ENCODE assay signal across 33 cellular contexts in genomic region chr7:27215356-27215755, GRCh38. TPM values are rescaled to one million over a fixed set of nuclear protein-coding genes. Genes with fewer than 3 reads are reported as not detected.
"Had no signal": no experiment of that assay in that cellular context is flagged by ENCODE, and none has a peak within 500 bp of the region (broad histone marks: within the 10 kb centered on the region; RNA-seq: fewer than 3 reads in every experiment).

No MANE protein-coding gene starts in this region.

- ATAC-seq: activated naive CD8-positive, alpha-beta T cell treated with anti-CD3 and anti-CD28 coated beads, Interleukin-2, amount 50 U/mL, for 24 hours; activated T-helper 17 cell treated with anti-CD3 and anti-CD28 coated beads, Interleukin-2, amount 50 U/mL, for 72 hours; body of pancreas; gastroesophageal sphincter had no signal

- H3K4me3 Mint-ChIP-seq: activated CD4-positive, alpha-beta memory T cell treated with anti-CD3 and anti-CD28 coated beads, Interleukin-2, amount 10 ng/mL, durations not matched to agents 7 days and 5 days; activated CD4-positive, alpha-beta T cell treated with anti-CD3 and anti-CD28 coated beads, Interleukin-2, amount 10 ng/mL, durations not matched to agents 7 days and 5 days; activated naive CD4-positive, alpha-beta T cell treated with anti-CD3 and anti-CD28 coated beads for 36 hours; activated naive CD4-positive, alpha-beta T cell treated with anti-CD3 and anti-CD28 coated beads, Interleukin-2, amount 50 U/mL, for 24 hours; activated naive CD8-positive, alpha-beta T cell treated with anti-CD3 and anti-CD28 coated beads for 36 hours; activated naive CD8-positive, alpha-beta T cell treated with anti-CD3 and anti-CD28 coated beads, Interleukin-2, amount 50 U/mL, for 24 hours; activated T-cell treated with anti-CD3 and anti-CD28 coated beads, Interleukin-2, amount 50 U/mL, for 24 hours; activated T-helper 17 cell treated with anti-CD3 and anti-CD28 coated beads, Interleukin-2, amount 50 U/mL, for 72 hours; WTC11 had no signal

- H3K27ac ChIP-seq: adrenal gland, body of pancreas, colonic mucosa, esophagus muscularis mucosa, gastroesophageal sphincter, VCaP had no signal

- H3K9me3 Mint-ChIP-seq: activated CD4-positive, alpha-beta memory T cell treated with anti-CD3 and anti-CD28 coated beads, Interleukin-2, amount 10 ng/mL, durations not matched to agents 7 days and 5 days; activated CD4-positive, alpha-beta T cell treated with anti-CD3 and anti-CD28 coated beads, Interleukin-2, amount 10 ng/mL, durations not matched to agents 7 days and 5 days; activated naive CD4-positive, alpha-beta T cell treated with anti-CD3 and anti-CD28 coated beads for 36 hours; activated naive CD4-positive, alpha-beta T cell treated with anti-CD3 and anti-CD28 coated beads, Interleukin-2, amount 50 U/mL, for 24 hours; activated naive CD8-positive, alpha-beta T cell treated with anti-CD3 and anti-CD28 coated beads for 36 hours; activated naive CD8-positive, alpha-beta T cell treated with anti-CD3 and anti-CD28 coated beads, Interleukin-2, amount 50 U/mL, for 24 hours; activated T-cell treated with anti-CD3 and anti-CD28 coated beads, Interleukin-2, amount 50 U/mL, for 24 hours; activated T-helper 17 cell treated with anti-CD3 and anti-CD28 coated beads, Interleukin-2, amount 50 U/mL, for 72 hours; WTC11 had no signal

- DNase-seq: activated CD4-positive, alpha-beta memory T cell treated with anti-CD3 and anti-CD28 coated beads, Interleukin-2, amount 10 ng/mL, durations not matched to agents 7 days and 5 days; activated CD4-positive, alpha-beta T cell treated with anti-CD3 and anti-CD28 coated beads for 1 hour; activated CD4-positive, alpha-beta T cell treated with anti-CD3 and anti-CD28 coated beads for 4 hours; activated CD4-positive, alpha-beta T cell treated with anti-CD3 and anti-CD28 coated beads, Interleukin-2, amount 10 ng/mL, durations not matched to agents 7 days and 5 days; activated CD4-positive, alpha-beta T cell treated with anti-CD3 and anti-CD28 coated beads, Interleukin-2, amount 50 U/mL, for 4 hours; activated CD8-positive, alpha-beta memory T cell treated with anti-CD3 and anti-CD28 coated beads, Interleukin-2, amount 50 U/mL, for 48 hours; activated effector memory CD4-positive, alpha-beta T cell treated with Interleukin-2 at 50 U/mL for 16 hours; activated naive CD4-positive, alpha-beta T cell treated with anti-CD3 and anti-CD28 coated beads for 36 hours; activated naive CD8-positive, alpha-beta T cell treated with anti-CD3 and anti-CD28 coated beads for 36 hours; activated naive CD8-positive, alpha-beta T cell treated with anti-CD3 and anti-CD28 coated beads, Interleukin-2, amount 50 U/mL, for 24 hours; activated T-cell treated with anti-CD3 and anti-CD28 coated beads for 4 hours; activated T-cell treated with anti-CD3 and anti-CD28 coated beads, Interleukin-2, amount 50 U/mL, for 24 hours; adrenal gland; amygdala; body of pancreas; caudate nucleus; colonic mucosa; effector CD8-positive, alpha-beta T cell; erythroblast; foreskin melanocyte; T-helper 2 cell had no signal

- H3K4me3 ChIP-seq: adrenal gland, body of pancreas, colonic mucosa, esophagus muscularis mucosa, gastroesophageal sphincter had no signal

- H3K27ac Mint-ChIP-seq: activated CD4-positive, alpha-beta memory T cell treated with anti-CD3 and anti-CD28 coated beads, Interleukin-2, amount 10 ng/mL, durations not matched to agents 7 days and 5 days; activated CD4-positive, alpha-beta T cell treated with anti-CD3 and anti-CD28 coated beads, Interleukin-2, amount 10 ng/mL, durations not matched to agents 7 days and 5 days; activated naive CD4-positive, alpha-beta T cell treated with anti-CD3 and anti-CD28 coated beads for 36 hours; activated naive CD8-positive, alpha-beta T cell treated with anti-CD3 and anti-CD28 coated beads for 36 hours; activated naive CD8-positive, alpha-beta T cell treated with anti-CD3 and anti-CD28 coated beads, Interleukin-2, amount 50 U/mL, for 24 hours; activated T-cell treated with anti-CD3 and anti-CD28 coated beads, Interleukin-2, amount 50 U/mL, for 24 hours; activated T-helper 17 cell treated with anti-CD3 and anti-CD28 coated beads, Interleukin-2, amount 50 U/mL, for 72 hours; WTC11 had no signal

- H3K4me1 Mint-ChIP-seq: activated CD4-positive, alpha-beta memory T cell treated with anti-CD3 and anti-CD28 coated beads, Interleukin-2, amount 10 ng/mL, durations not matched to agents 7 days and 5 days; activated T-helper 17 cell treated with anti-CD3 and anti-CD28 coated beads, Interleukin-2, amount 50 U/mL, for 72 hours had no signal

- H3K9me3 ChIP-seq: adrenal gland, body of pancreas, colonic mucosa, esophagus muscularis mucosa, gastroesophageal sphincter had no signal

- H3K36me3 Mint-ChIP-seq: activated naive CD4-positive, alpha-beta T cell treated with anti-CD3 and anti-CD28 coated beads, Interleukin-2, amount 50 U/mL, for 24 hours; activated naive CD8-positive, alpha-beta T cell treated with anti-CD3 and anti-CD28 coated beads for 36 hours; WTC11 had no signal

- H3K36me3 ChIP-seq: adrenal gland, colonic mucosa, esophagus muscularis mucosa, gastroesophageal sphincter had no signal

RNA-seq across cellular contexts. Expression of gene HOXA13, which starts 15.5 kb away (rescaled TPM):
- total RNA-seq: activated CD4-positive, alpha-beta memory T cell treated with anti-CD3 and anti-CD28 coated beads, Interleukin-2, amount 10 ng/mL, durations not matched to agents 7 days and 5 days; activated CD4-positive, alpha-beta T cell treated with anti-CD3 and anti-CD28 coated beads, Interleukin-2, amount 10 ng/mL, durations not matched to agents 7 days and 5 days; activated naive CD4-positive, alpha-beta T cell treated with anti-CD3 and anti-CD28 coated beads for 36 hours; activated naive CD8-positive, alpha-beta T cell treated with anti-CD3 and anti-CD28 coated beads for 36 hours; activated T-helper 17 cell treated with anti-CD3 and anti-CD28 coated beads, Interleukin-2, amount 50 U/mL, for 72 hours; aorta; body of pancreas; dermis microvascular lymphatic vessel endothelial cell; esophagus muscularis mucosa; fibroblast of lung; glomerular endothelial cell; T-helper 1 cell treated with Interleukin-12 subunit alpha and Interleukin-12 subunit beta and Interleukin-4 antibody, amounts not matched to agents 30 ng/mL and 1 ng/mL, for 36 hours; WTC11 had no signal
- polyA plus RNA-seq: fibroblast of lung had no signal

RNA-seq across cellular contexts. Expression of gene EVX1, which starts 27.2 kb away (rescaled TPM):
- total RNA-seq: activated CD4-positive, alpha-beta memory T cell treated with anti-CD3 and anti-CD28 coated beads, Interleukin-2, amount 10 ng/mL, durations not matched to agents 7 days and 5 days; activated CD4-positive, alpha-beta T cell treated with anti-CD3 and anti-CD28 coated beads, Interleukin-2, amount 10 ng/mL, durations not matched to agents 7 days and 5 days; activated naive CD4-positive, alpha-beta T cell treated with anti-CD3 and anti-CD28 coated beads for 36 hours; activated naive CD8-positive, alpha-beta T cell treated with anti-CD3 and anti-CD28 coated beads for 36 hours; activated T-helper 17 cell treated with anti-CD3 and anti-CD28 coated beads, Interleukin-2, amount 50 U/mL, for 72 hours; aorta; body of pancreas; dermis microvascular lymphatic vessel endothelial cell; esophagus muscularis mucosa; fibroblast of lung; fibroblast of villous mesenchyme; gastroesophageal sphincter; glomerular endothelial cell; T-helper 1 cell treated with Interleukin-12 subunit alpha and Interleukin-12 subunit beta and Interleukin-4 antibody, amounts not matched to agents 30 ng/mL and 1 ng/mL, for 36 hours; WTC11 had no signal
- polyA plus RNA-seq: aorta, fibroblast of lung had no signal

RNA-seq across cellular contexts. Expression of gene HOXA11, which starts 30.3 kb away (rescaled TPM):
- total RNA-seq: activated CD4-positive, alpha-beta memory T cell treated with anti-CD3 and anti-CD28 coated beads, Interleukin-2, amount 10 ng/mL, durations not matched to agents 7 days and 5 days; activated CD4-positive, alpha-beta T cell treated with anti-CD3 and anti-CD28 coated beads, Interleukin-2, amount 10 ng/mL, durations not matched to agents 7 days and 5 days; activated naive CD4-positive, alpha-beta T cell treated with anti-CD3 and anti-CD28 coated beads for 36 hours; activated T-helper 17 cell treated with anti-CD3 and anti-CD28 coated beads, Interleukin-2, amount 50 U/mL, for 72 hours; body of pancreas; esophagus muscularis mucosa; fibroblast of lung; T-helper 1 cell treated with Interleukin-12 subunit alpha and Interleukin-12 subunit beta and Interleukin-4 antibody, amounts not matched to agents 30 ng/mL and 1 ng/mL, for 36 hours; WTC11 had no signal

RNA-seq across cellular contexts. Expression of gene HOXA10, which starts 41.2 kb away (rescaled TPM):
- total RNA-seq: activated CD4-positive, alpha-beta memory T cell treated with anti-CD3 and anti-CD28 coated beads, Interleukin-2, amount 10 ng/mL, durations not matched to agents 7 days and 5 days; activated CD4-positive, alpha-beta T cell treated with anti-CD3 and anti-CD28 coated beads, Interleukin-2, amount 10 ng/mL, durations not matched to agents 7 days and 5 days; activated naive CD4-positive, alpha-beta T cell treated with anti-CD3 and anti-CD28 coated beads for 36 hours; activated naive CD8-positive, alpha-beta T cell treated with anti-CD3 and anti-CD28 coated beads for 36 hours; activated T-helper 17 cell treated with anti-CD3 and anti-CD28 coated beads, Interleukin-2, amount 50 U/mL, for 72 hours; esophagus muscularis mucosa; T-helper 1 cell treated with Interleukin-12 subunit alpha and Interleukin-12 subunit beta and Interleukin-4 antibody, amounts not matched to agents 30 ng/mL and 1 ng/mL, for 36 hours had no signal

RNA-seq across cellular contexts. Expression of gene HOXA9, which starts 50.0 kb away (rescaled TPM):
- total RNA-seq: activated CD4-positive, alpha-beta memory T cell treated with anti-CD3 and anti-CD28 coated beads, Interleukin-2, amount 10 ng/mL, durations not matched to agents 7 days and 5 days; activated CD4-positive, alpha-beta T cell treated with anti-CD3 and anti-CD28 coated beads, Interleukin-2, amount 10 ng/mL, durations not matched to agents 7 days and 5 days; activated naive CD4-positive, alpha-beta T cell treated with anti-CD3 and anti-CD28 coated beads for 36 hours; activated naive CD8-positive, alpha-beta T cell treated with anti-CD3 and anti-CD28 coated beads for 36 hours; activated T-helper 17 cell treated with anti-CD3 and anti-CD28 coated beads, Interleukin-2, amount 50 U/mL, for 72 hours; body of pancreas; fibroblast of lung; T-helper 1 cell treated with Interleukin-12 subunit alpha and Interleukin-12 subunit beta and Interleukin-4 antibody, amounts not matched to agents 30 ng/mL and 1 ng/mL, for 36 hours; WTC11 had no signal
